In the genomic region with DNA sequence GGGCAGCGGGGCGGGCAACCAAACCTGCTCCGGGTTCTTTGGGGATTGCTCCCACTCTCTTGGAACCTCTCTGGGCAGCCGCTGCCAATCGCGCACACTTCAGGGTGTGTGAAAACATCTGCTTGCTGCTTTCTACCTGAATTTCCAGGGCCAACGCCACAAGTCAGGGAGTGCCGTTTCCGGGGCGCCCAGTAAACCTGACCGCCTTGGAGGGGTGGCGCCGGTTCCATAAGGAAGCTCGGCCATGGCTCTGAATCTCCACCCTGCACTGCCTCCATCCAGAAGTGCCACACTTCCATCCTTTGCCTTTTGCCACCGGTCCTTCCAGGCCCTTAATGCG, we compare ENCODE assay signal across 10 cellular contexts. TPM values are rescaled to one million over a fixed set of nuclear protein-coding genes. Genes with fewer than 3 reads are reported as not detected.
DNase-seq lines count a peak whose midpoint lies in the region; ATAC-seq and TF ChIP-seq lines count a peak whose summit lies in the region.
"Had no signal": no experiment of that assay in that cellular context is flagged by ENCODE, and none has a peak within 500 bp of the region (broad histone marks: within the 10 kb centered on the region; RNA-seq: fewer than 3 reads in every experiment).

No MANE protein-coding gene starts in this region.

- H3K27me3 ChIP-seq in spleen (replicated peaks in 1 of 7), result peaks cover 0 to 59% (median 20%) of the 10 kb centered on the region in 7 donors

- intact Hi-C loops in lower leg skin (cut with DNase I; ENCODE audit: low total_unique reads), result no loop called here
- intact Hi-C loops in spleen (cut with DNase I; ENCODE audit: low total_unique reads), result no loop called here
- intact Hi-C loops in posterior vena cava (cut with DNase I), result no loop called here

- H3K27ac Mint-ChIP-seq in central memory CD8-positive, alpha-beta T cell (ENCODE audit: low read depth), result no peak overlapping the region
- H3K27ac Mint-ChIP-seq in immature natural killer cell, result no peak overlapping the region

- no peaks in the 10 kb centered on the region for H3K36me3 ChIP-seq in spleen

- TF ChIP-seq CTCF in lower leg skin (IDR thresholded peaks at IDR 0.05), result no peak
- no peak for TF ChIP-seq CTCF in spleen (IDR thresholded peaks at IDR 0.05 in 8 of 11, conservative IDR thresholded peaks at IDR 0.05 in 3 of 11)

- TF ChIP-seq POLR2A in lower leg skin (IDR thresholded peaks at IDR 0.05) (no peak), spleen (IDR thresholded peaks at IDR 0.05) (no peak)

- H3K9me3 Mint-ChIP-seq in central memory CD8-positive, alpha-beta T cell, result no peaks in the 10 kb centered on the region
- no peaks in the 10 kb centered on the region for H3K9me3 Mint-ChIP-seq in immature natural killer cell

- peak overlapping the region; percentile 45 for H3K4me3 Mint-ChIP-seq in central memory CD8-positive, alpha-beta T cell
- H3K4me3 Mint-ChIP-seq in immature natural killer cell, result no peak overlapping the region

- WGBS in lower leg skin, 2 donors, result 22 to 41% methylated on average over 14 to 15 of the region's 16 CpGs
- 34 to 44% (median 40%) methylated on average over 10 to 16 of the region's 16 CpGs for WGBS in spleen, 5 donors

- H3K36me3 Mint-ChIP-seq in central memory CD8-positive, alpha-beta T cell (ENCODE audit: insufficient read depth), result peaks cover 2% of the 10 kb centered on the region
- H3K36me3 Mint-ChIP-seq in immature natural killer cell, result no peaks in the 10 kb centered on the region

- no peaks in the 10 kb centered on the region for H3K9me3 ChIP-seq in spleen

- DNase-seq in central memory CD8-positive, alpha-beta T cell (ENCODE audit: low spot score in 2 of 2), result no peak
- no peak for DNase-seq in lower leg skin (ENCODE audit: low spot score in 2 of 2)
- no peak for DNase-seq in spleen
- DNase-seq in posterior vena cava (ENCODE audit: low spot score), result no peak
- no peak for DNase-seq in immature natural killer cell
- no peak for DNase-seq in AG08395 (ENCODE audit: low spot score)
- DNase-seq: DMS79, NCI-H2171 had no signal

- H3K4me1 Mint-ChIP-seq in central memory CD8-positive, alpha-beta T cell, result peaks cover 6% of the 10 kb centered on the region
- peaks cover 6 to 8% of the 10 kb centered on the region in 2 donors for H3K4me1 Mint-ChIP-seq in immature natural killer cell

- no peak for TF ChIP-seq EP300 in Ishikawa (IDR thresholded peaks at IDR 0.05; ENCODE audit: borderline replicate concordance)

- H3K27me3 Mint-ChIP-seq in central memory CD8-positive, alpha-beta T cell, result peaks cover 74% of the 10 kb centered on the region
- peaks cover 16 to 20% (median 18%) of the 10 kb centered on the region in 3 donors for H3K27me3 Mint-ChIP-seq in immature natural killer cell (ENCODE audit: low read depth in 3 of 3)

- ATAC-seq in central memory CD8-positive, alpha-beta T cell (replicated peaks; ENCODE audit: extremely low read depth, poor library complexity, severe bottlenecking), result no peak
- no peak for ATAC-seq in HG02798 (IDR thresholded peaks at IDR 0.05; ENCODE audit: poor library complexity, unreplicated experiment)

- no peak for TF ChIP-seq RAD21 in Ishikawa (IDR thresholded peaks at IDR 0.05; ENCODE audit: low read depth)

- peaks cover 4 to 64% (median 26%) of the 10 kb centered on the region in 6 donors for H3K4me1 ChIP-seq in spleen

- H3K27ac ChIP-seq in spleen, result peak overlapping the region; percentile 72 to 95 (median 89)

- H3K4me3 ChIP-seq in lower leg skin (ENCODE audit: low read depth, poor library complexity, severe bottlenecking) (peak overlapping the region; percentile 52), spleen (peak overlapping the region; percentile 3 to 76 (median 52))

TF ChIP-seq in Ishikawa, 13 proteins besides CTCF, POLR2A, EP300 and RAD21:
- TF ChIP-seq YY1 (IDR thresholded peaks at IDR 0.05; ENCODE audit: low read depth), result peak; percentile 58; the same call in 1 of the 2 replicates
- TF ChIP-seq TAF1 (IDR thresholded peaks at IDR 0.05; ENCODE audit: low read depth), result peak; percentile 37; the same call in 1 of the 2 replicates
- TF ChIP-seq, protein P1, sequence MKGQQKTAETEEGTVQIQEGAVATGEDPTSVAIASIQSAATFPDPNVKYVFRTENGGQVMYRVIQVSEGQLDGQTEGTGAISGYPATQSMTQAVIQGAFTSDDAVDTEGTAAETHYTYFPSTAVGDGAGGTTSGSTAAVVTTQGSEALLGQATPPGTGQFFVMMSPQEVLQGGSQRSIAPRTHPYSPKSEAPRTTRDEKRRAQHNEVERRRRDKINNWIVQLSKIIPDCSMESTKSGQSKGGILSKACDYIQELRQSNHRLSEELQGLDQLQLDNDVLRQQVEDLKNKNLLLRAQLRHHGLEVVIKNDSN (IDR thresholded peaks at IDR 0.05), result no peak
- no peak for TF ChIP-seq EGR1 (IDR thresholded peaks at IDR 0.05)
- 0 out of 2 replicates have a peak, but pooled peaks have one; percentile 35 for TF ChIP-seq FOXM1 (IDR thresholded peaks at IDR 0.05; ENCODE audit: borderline replicate concordance, low read depth)
- TF ChIP-seq, protein P2, sequence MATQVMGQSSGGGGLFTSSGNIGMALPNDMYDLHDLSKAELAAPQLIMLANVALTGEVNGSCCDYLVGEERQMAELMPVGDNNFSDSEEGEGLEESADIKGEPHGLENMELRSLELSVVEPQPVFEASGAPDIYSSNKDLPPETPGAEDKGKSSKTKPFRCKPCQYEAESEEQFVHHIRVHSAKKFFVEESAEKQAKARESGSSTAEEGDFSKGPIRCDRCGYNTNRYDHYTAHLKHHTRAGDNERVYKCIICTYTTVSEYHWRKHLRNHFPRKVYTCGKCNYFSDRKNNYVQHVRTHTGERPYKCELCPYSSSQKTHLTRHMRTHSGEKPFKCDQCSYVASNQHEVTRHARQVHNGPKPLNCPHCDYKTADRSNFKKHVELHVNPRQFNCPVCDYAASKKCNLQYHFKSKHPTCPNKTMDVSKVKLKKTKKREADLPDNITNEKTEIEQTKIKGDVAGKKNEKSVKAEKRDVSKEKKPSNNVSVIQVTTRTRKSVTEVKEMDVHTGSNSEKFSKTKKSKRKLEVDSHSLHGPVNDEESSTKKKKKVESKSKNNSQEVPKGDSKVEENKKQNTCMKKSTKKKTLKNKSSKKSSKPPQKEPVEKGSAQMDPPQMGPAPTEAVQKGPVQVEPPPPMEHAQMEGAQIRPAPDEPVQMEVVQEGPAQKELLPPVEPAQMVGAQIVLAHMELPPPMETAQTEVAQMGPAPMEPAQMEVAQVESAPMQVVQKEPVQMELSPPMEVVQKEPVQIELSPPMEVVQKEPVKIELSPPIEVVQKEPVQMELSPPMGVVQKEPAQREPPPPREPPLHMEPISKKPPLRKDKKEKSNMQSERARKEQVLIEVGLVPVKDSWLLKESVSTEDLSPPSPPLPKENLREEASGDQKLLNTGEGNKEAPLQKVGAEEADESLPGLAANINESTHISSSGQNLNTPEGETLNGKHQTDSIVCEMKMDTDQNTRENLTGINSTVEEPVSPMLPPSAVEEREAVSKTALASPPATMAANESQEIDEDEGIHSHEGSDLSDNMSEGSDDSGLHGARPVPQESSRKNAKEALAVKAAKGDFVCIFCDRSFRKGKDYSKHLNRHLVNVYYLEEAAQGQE (IDR thresholded peaks at IDR 0.05; ENCODE audit: low read depth), result no peak

RNA-seq across cellular contexts. Expression of a gene that starts 0.7 kb away (rescaled TPM):
- total RNA-seq in lower leg skin (10 to 100 TPM; 10.9 to 19.4 (median 14.3) TPM), spleen (100 to 1,000 TPM; 119 to 273 (median 191) TPM), posterior vena cava (1 to 10 TPM; 4.5 to 7.9 TPM)
- polyA plus RNA-seq in spleen (10 to 100 TPM; 18.3 to 71.5 (median 19.3) TPM), immature natural killer cell (1 to 10 TPM in 2 of 3 donors, under 1 TPM in 1; 0.61 to 2.0 (median 1.2) TPM)

Comparison
In these comparisons a context has a peak if more than half of its experiments do, and no peak if none do; other contexts are left out.
1. RNA of a gene that starts 0.7 kb away (total RNA-seq): 119 to 273 TPM in spleen; 10.9 to 19.4 TPM in lower leg skin and 4.5 to 7.9 TPM in posterior vena cava; every median in the first group is over 4 times any median in the second.